Comparison of ENCODE assay signal across 1 cellular context in genomic region chr16:87063543-87063942, GRCh38.
TF ChIP-seq lines count a peak whose summit lies in the region.

No MANE protein-coding gene starts in this region.

TF ChIP-seq in H1, 55 proteins besides CTCF, POLR2A, EP300 and RAD21:
- TF ChIP-seq USF2 (IDR thresholded peaks at IDR 0.05; ENCODE audit: low read length) = no peak
- TF ChIP-seq RNF2 (IDR thresholded peaks at IDR 0.05; ENCODE audit: borderline replicate concordance, low read depth, low read length, missing control alignments, poor library complexity, severe bottlenecking) = no peak
- TF ChIP-seq CEBPB (IDR thresholded peaks at IDR 0.05; ENCODE audit: low read depth, low read length) = no peak
- TF ChIP-seq CBX8 (IDR thresholded peaks at IDR 0.05; ENCODE audit: borderline replicate concordance, low read depth, low read length) = no peak
- TF ChIP-seq POU5F1 (IDR thresholded peaks at IDR 0.05; ENCODE audit: low read depth, low read length) = no peak
